17 cellular contexts compared by ENCODE assay signal in genomic region chr12:75646329-75646940, GRCh38.
DNase-seq lines count a peak whose midpoint lies in the region; ATAC-seq, FAIRE-seq and TF ChIP-seq lines count a peak whose summit lies in the region.
"Had no signal": no experiment of that assay in that cellular context is flagged by ENCODE, and none has a peak within 500 bp of the region (broad histone marks: within the 10 kb centered on the region; RNA-seq: fewer than 3 reads in every experiment).

No MANE protein-coding gene starts in this region.

- no peak overlapping the region for H3K4me3 ChIP-seq in GM23338
- no peak overlapping the region for H3K4me3 ChIP-seq in Karpas-422 (ENCODE audit: low read length)
- no peak overlapping the region for H3K4me3 ChIP-seq in K562
- H3K4me3 ChIP-seq: SK-N-MC had no signal

- H3K4me2 ChIP-seq in GM23338 (no peak overlapping the region), Karpas-422 (ENCODE audit: low read depth, low read length, poor library complexity, severe bottlenecking) (no peak overlapping the region), K562 (ENCODE audit: insufficient read depth, low read length) (no peak overlapping the region)

- no peaks in the 10 kb centered on the region for H3K9me1 ChIP-seq in K562 (ENCODE audit: control insufficient read depth, insufficient read depth, low read length)

- in situ Hi-C loops in K562 (cut with MboI), result no loop called here

- ATAC-seq in GM23338, result no peak
- ATAC-seq in K562, result no peak
- no peak for ATAC-seq in HG03108 (IDR thresholded peaks at IDR 0.05; ENCODE audit: unreplicated experiment)
- ATAC-seq: PC-3 had no signal

- no peaks in the 10 kb centered on the region for H3F3A ChIP-seq in GM23338 (replicated peaks; ENCODE audit: low read depth)

- no peak for TF ChIP-seq RAD21 in K562 (CRISPR knock-in tag; conservative IDR thresholded peaks at IDR 0.05 in 1 of 2, IDR thresholded peaks at IDR 0.05 in 1 of 2)

- POLR2A ChIA-PET in K562 (lab: Yijun Ruan, JAX), result interaction anchor here (1.3 kb wide), 1 partner anchor 15 kb away, joined by 4 read pairs; no protein-coding TSS in a partner anchor

- H3K79me2 ChIP-seq in GM23338 (replicated peaks; ENCODE audit: insufficient read depth) (no peaks in the 10 kb centered on the region), Karpas-422 (ENCODE audit: low read length) (no peaks in the 10 kb centered on the region), K562 (ENCODE audit: control insufficient read depth, insufficient read depth, low read length) (no peaks in the 10 kb centered on the region)

- H4K20me1 ChIP-seq in GM23338 (replicated peaks; ENCODE audit: insufficient read depth), result no peaks in the 10 kb centered on the region
- no peaks in the 10 kb centered on the region for H4K20me1 ChIP-seq in Karpas-422 (ENCODE audit: insufficient read depth, low read depth, low read length)
- no peaks in the 10 kb centered on the region for H4K20me1 ChIP-seq in K562 (replicated peaks; ENCODE audit: control insufficient read depth, insufficient read depth, low read length)

- H3K4me1 ChIP-seq in GM23338 (ENCODE audit: insufficient read depth), result peaks cover 4% of the 10 kb centered on the region; the same call in 1 of the 2 replicates
- H3K4me1 ChIP-seq in Karpas-422 (ENCODE audit: low read length), result peaks cover 72% of the 10 kb centered on the region
- peaks cover 0 to 5% of the 10 kb centered on the region in 2 experiments; a peak in 3 of 5 replicates for H3K4me1 ChIP-seq in K562 (replicated peaks in 1 of 2; ENCODE audit: control insufficient read depth in 2 of 2, insufficient read depth in 2 of 2, low read length in 2 of 2)

- no TSS peak for BruUV-seq in K562 (replicated peaks; lab: Mats Ljungman, UMichigan)

- H3K9me2 ChIP-seq in GM23338 (ENCODE audit: insufficient read depth), result no peaks in the 10 kb centered on the region
- no peaks in the 10 kb centered on the region for H3K9me2 ChIP-seq in Karpas-422 (replicated peaks; ENCODE audit: insufficient read depth, low read length)

- H3K9ac ChIP-seq in Karpas-422 (ENCODE audit: low read length) (no peak overlapping the region), K562 (ENCODE audit: insufficient read depth in 1 of 2, low read depth in 2 of 2, low read length in 2 of 2) (no peak overlapping the region)

- H3K36me3 ChIP-seq in GM23338 (ENCODE audit: insufficient read depth), result no peaks in the 10 kb centered on the region
- no peaks in the 10 kb centered on the region for H3K36me3 ChIP-seq in Karpas-422 (ENCODE audit: insufficient read depth, low read length)
- no peaks in the 10 kb centered on the region for H3K36me3 ChIP-seq in K562 (ENCODE audit: control insufficient read depth, insufficient read depth, low read length)

- DNase-seq in GM23338 (ENCODE audit: low spot score), result no peak
- DNase-seq in Karpas-422, result no peak
- no peak for DNase-seq in K562 (ENCODE audit: extremely low read depth in 1 of 4, low spot score in 3 of 4)
- no peak for DNase-seq in neural crest cell (ENCODE audit: low read depth, low spot score)
- no peak for DNase-seq in activated effector memory CD4-positive, alpha-beta T cell treated with Interleukin-2 at 50 U/mL for 16 hours
- DNase-seq in NCI-H187 treated with DMSO at 0.1 percent for 48 hours (lab: John Stamatoyannopoulos, UW), result no peak
- DNase-seq: CD4-positive, CD25-positive, alpha-beta regulatory T cell; DMS53; HCEC 1CT; KBM-7; NCI-H1694; NCI-H2107; NCI-H345; NCI-H69; PC-3 had no signal

- H3K27me3 Mint-ChIP-seq in GM23338 (ENCODE audit: insufficient read depth, low read depth, poor library complexity) (no peaks in the 10 kb centered on the region), neural crest cell (ENCODE audit: low read depth) (no peaks in the 10 kb centered on the region)
- H3K27me3 Mint-ChIP-seq: CD4-positive, CD25-positive, alpha-beta regulatory T cell had no signal

- TF ChIP-seq CTCF in GM23338 (conservative IDR thresholded peaks at IDR 0.05; ENCODE audit: low read depth in 2 of 2), result no peak
- no peak for TF ChIP-seq CTCF in K562 (IDR thresholded peaks at IDR 0.05 in 2 of 3, conservative IDR thresholded peaks at IDR 0.05 in 1 of 3; ENCODE audit: insufficient read depth in 2 of 3, low read depth in 1 of 3, low read length in 3 of 3)
- TF ChIP-seq CTCF in neural crest cell (conservative IDR thresholded peaks at IDR 0.05), result no peak

- CTCF ChIA-PET in K562 (lab: Yijun Ruan, JAX; ENCODE audit: low intra/inter-chr PET ratio), result no interaction called here

- 4% methylated on average over 4 of the region's 4 CpGs for WGBS in K562 (ENCODE audit: insufficient coverage, low coverage, missing lambda C conversion rate)

- H3K4me1 Mint-ChIP-seq in GM23338 (peaks cover 8% of the 10 kb centered on the region; the same call in 2 of the 3 replicates), neural crest cell (peaks cover 55% of the 10 kb centered on the region)

- no peaks in the 10 kb centered on the region for H3K9me3 Mint-ChIP-seq in GM23338
- peaks cover 8% of the 10 kb centered on the region for H3K9me3 Mint-ChIP-seq in neural crest cell
- H3K9me3 Mint-ChIP-seq: CD4-positive, CD25-positive, alpha-beta regulatory T cell had no signal

- H3K36me3 Mint-ChIP-seq in GM23338 (ENCODE audit: low read depth) (no peaks in the 10 kb centered on the region), neural crest cell (ENCODE audit: low read depth) (no peaks in the 10 kb centered on the region)
- H3K36me3 Mint-ChIP-seq: CD4-positive, CD25-positive, alpha-beta regulatory T cell had no signal

- TF ChIP-seq EP300 in K562 (IDR thresholded peaks at IDR 0.05; ENCODE audit: low read length), result no peak

- intact Hi-C loops in K562 (cut with micrococcal nuclease), result no loop called here

- no peak overlapping the region for H3K4me3 Mint-ChIP-seq in GM23338
- H3K4me3 Mint-ChIP-seq in neural crest cell, result peak overlapping the region; percentile 52
- H3K4me3 Mint-ChIP-seq: CD4-positive, CD25-positive, alpha-beta regulatory T cell had no signal

- TF ChIP-seq POLR2A in K562 (conservative IDR thresholded peaks at IDR 0.05), result no peak

- H3K9me3 ChIP-seq in Karpas-422 (ENCODE audit: low read length) (no peaks in the 10 kb centered on the region), K562 (replicated peaks; ENCODE audit: control insufficient read depth, insufficient read depth, low read depth, low read length) (no peaks in the 10 kb centered on the region)

- no peak for FAIRE-seq in K562 (lab: Jason Lieb, UNC)

- H3K27me3 ChIP-seq in GM23338 (ENCODE audit: insufficient read depth) (no peaks in the 10 kb centered on the region), Karpas-422 (ENCODE audit: low read length) (no peaks in the 10 kb centered on the region), K562 (ENCODE audit: control insufficient read depth in 2 of 2, insufficient read depth in 2 of 2, low read length in 2 of 2) (no peaks in the 10 kb centered on the region)

- H3K27ac ChIP-seq in GM23338 (ENCODE audit: low read depth), result no peak overlapping the region
- H3K27ac ChIP-seq in Karpas-422 (ENCODE audit: low read length), result peak overlapping the region; percentile 99; the same call in 1 of the 2 replicates
- no peak overlapping the region for H3K27ac ChIP-seq in K562 (ENCODE audit: extremely low read depth, low read depth, low read length)
- H3K27ac ChIP-seq: SK-N-MC had no signal

- no peak overlapping the region for H3K27ac Mint-ChIP-seq in GM23338
- peak overlapping the region; percentile 8 for H3K27ac Mint-ChIP-seq in neural crest cell (ENCODE audit: unreplicated experiment)

- H2AFZ ChIP-seq in GM23338, result peak overlapping the region; percentile 25; the same call in 1 of the 2 replicates
- H2AFZ ChIP-seq in Karpas-422 (ENCODE audit: low read length), result peak overlapping the region; percentile 38; the same call in 1 of the 2 replicates
- H2AFZ ChIP-seq in K562 (ENCODE audit: low read depth, low read length), result no peak overlapping the region

TF ChIP-seq in GM23338, 12 proteins besides CTCF, POLR2A, EP300 and RAD21 (continues in another document):
- TF ChIP-seq STAT1 (IDR thresholded peaks at IDR 0.05; ENCODE audit: unreplicated experiment) (no peak), ZNF114 (CRISPR knock-in tag; IDR thresholded peaks at IDR 0.05) (no peak), NANOG (IDR thresholded peaks at IDR 0.05; ENCODE audit: borderline replicate concordance) (no peak)

TF ChIP-seq in K562, 482 proteins besides CTCF, POLR2A, EP300 and RAD21 (continues in another document):
- peak; percentile 47; the same call in 1 of the 2 replicates for TF ChIP-seq EGR1 (conservative IDR thresholded peaks at IDR 0.05)
- no peak for TF ChIP-seq NFE2 (IDR thresholded peaks at IDR 0.05; ENCODE audit: low read depth)
- 0 out of 2 replicates have a peak, but pooled peaks have one; percentile 15 for TF ChIP-seq ARID1B (IDR thresholded peaks at IDR 0.05)
- TF ChIP-seq NCOR1 (IDR thresholded peaks at IDR 0.05), result peak; percentile 8; the same call in 1 of the 2 replicates
- TF ChIP-seq ZBTB11 (CRISPR knock-in tag; IDR thresholded peaks at IDR 0.05), result no peak
- TF ChIP-seq CBFA2T3 (IDR thresholded peaks at IDR 0.05), result peak; percentile 56
- TF ChIP-seq RCOR1 (IDR thresholded peaks at IDR 0.05; ENCODE audit: borderline replicate concordance in 1 of 2, low read depth in 2 of 2, low read length in 2 of 2), result 0 out of 4 replicates have a peak, but pooled peaks of 1 of the 2 experiments have one; percentile 12
